In the genomic region with DNA sequence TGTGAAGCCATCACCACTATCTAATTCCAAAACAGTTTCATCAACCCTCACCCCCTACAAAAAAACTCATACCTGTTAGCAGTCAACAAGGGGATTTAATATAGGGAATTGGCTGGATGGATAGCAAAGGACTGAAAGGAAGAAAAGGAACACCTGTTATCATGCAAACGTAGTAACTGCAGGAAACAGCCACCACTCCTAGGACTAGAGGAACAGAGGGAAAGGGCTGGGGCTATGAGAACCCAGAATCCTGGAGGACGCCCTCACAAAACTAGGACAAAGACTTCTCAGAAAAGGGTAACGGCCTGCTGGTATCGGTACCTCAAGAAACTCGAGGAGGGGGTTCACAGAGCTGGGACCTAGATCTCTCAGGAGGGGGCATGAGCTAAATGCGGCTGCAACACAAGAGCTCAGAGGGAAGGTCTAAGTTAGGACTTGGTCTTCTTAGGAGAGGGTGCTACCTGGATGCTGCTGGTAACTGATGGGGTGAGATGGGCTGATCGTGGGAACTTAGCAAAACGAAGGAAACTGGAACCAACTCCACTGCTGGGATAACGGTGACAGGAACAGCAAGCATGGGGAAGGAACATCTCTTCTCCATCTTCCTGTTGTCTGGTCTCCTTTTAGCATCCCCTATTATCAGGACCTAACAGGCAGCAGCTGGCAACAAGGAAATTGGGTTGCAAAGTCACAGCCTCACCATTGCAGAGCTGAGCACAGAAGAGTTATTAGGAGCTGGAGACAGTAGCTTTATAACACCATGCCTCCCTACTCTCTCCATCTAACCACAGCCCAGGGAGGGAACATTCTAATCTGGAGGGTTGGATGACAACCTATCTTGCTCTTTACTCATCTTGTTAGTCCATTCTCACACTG, we compare ENCODE assay signal across 22 cellular contexts.
DNase-seq lines count a peak whose midpoint lies in the region; ATAC-seq, FAIRE-seq and TF ChIP-seq lines count a peak whose summit lies in the region.
"Had no signal": no experiment of that assay in that cellular context is flagged by ENCODE, and none has a peak within 500 bp of the region (broad histone marks: within the 10 kb centered on the region; RNA-seq: fewer than 3 reads in every experiment).

No MANE protein-coding gene starts in this region.

- H3K36me3 Mint-ChIP-seq in activated CD4-positive, alpha-beta T cell treated with anti-CD3 and anti-CD28 coated beads, Interleukin-2, amount 10 ng/mL, durations not matched to agents 24 days and 14 days (ENCODE audit: low read depth), result no peaks in the 10 kb centered on the region
- H3K36me3 Mint-ChIP-seq in activated CD4-positive, alpha-beta T cell treated with anti-CD3 and anti-CD28 coated beads, Interleukin-2, amount 10 ng/mL, durations not matched to agents 7 days and 5 days (ENCODE audit: low read depth), result no peaks in the 10 kb centered on the region
- H3K36me3 Mint-ChIP-seq in WTC11, result peaks cover 2% of the 10 kb centered on the region

- peak; percentile 45 for DNase-seq in activated CD4-positive, alpha-beta T cell treated with anti-CD3 and anti-CD28 coated beads, Interleukin-2, amount 10 ng/mL, durations not matched to agents 24 days and 14 days
- DNase-seq in activated CD4-positive, alpha-beta T cell treated with anti-CD3 and anti-CD28 coated beads, Interleukin-2, amount 10 ng/mL, durations not matched to agents 7 days and 5 days, result no peak
- DNase-seq in H7 (peak; percentile 8), WTC11 (ENCODE audit: low spot score) (no peak), urothelium cell line (ENCODE audit: low spot score) (no peak), dedifferentiated amniotic fluid mesenchymal stem cell (ENCODE audit: extremely low spot score) (no peak), small intestine (no peak)
- DNase-seq: 8988T, ACHN, Calu3, HCEC 1CT, MG63, NCI-H1105 treated with DMSO at 0.1 percent for 48 hours, NCI-H146, NCI-H1930, NCI-H2107, NCI-H446 treated with DMSO at 0.1 percent for 48 hours, NCI-H526, NCI-H82, RPMI8226, SHP77 had no signal

- H3K27ac Mint-ChIP-seq in activated CD4-positive, alpha-beta T cell treated with anti-CD3 and anti-CD28 coated beads, Interleukin-2, amount 10 ng/mL, durations not matched to agents 24 days and 14 days, result no peak overlapping the region
- no peak overlapping the region for H3K27ac Mint-ChIP-seq in activated CD4-positive, alpha-beta T cell treated with anti-CD3 and anti-CD28 coated beads, Interleukin-2, amount 10 ng/mL, durations not matched to agents 7 days and 5 days
- 0 out of 2 replicates have a peak overlapping the region, but pooled peaks have one; percentile 5 for H3K27ac Mint-ChIP-seq in WTC11

- POLR2A ChIA-PET in activated CD4-positive, alpha-beta T cell treated with anti-CD3 and anti-CD28 coated beads, Interleukin-2, amount 10 ng/mL, durations not matched to agents 7 days and 5 days (lab: Charles Lee), result no interaction called here
- POLR2A ChIA-PET in WTC11 (lab: Charles Lee), result interaction anchor here (1.0 to 1.4 kb wide), 2 partner anchors 11 to 17 kb away, joined by 3 read pairs; no protein-coding TSS in a partner anchor

- no peak overlapping the region for H3K27ac ChIP-seq in small intestine (ENCODE audit: low read depth in 1 of 2, low read length in 1 of 2)

- H3K4me3 Mint-ChIP-seq in activated CD4-positive, alpha-beta T cell treated with anti-CD3 and anti-CD28 coated beads, Interleukin-2, amount 10 ng/mL, durations not matched to agents 24 days and 14 days, result no peak overlapping the region
- no peak overlapping the region for H3K4me3 Mint-ChIP-seq in activated CD4-positive, alpha-beta T cell treated with anti-CD3 and anti-CD28 coated beads, Interleukin-2, amount 10 ng/mL, durations not matched to agents 7 days and 5 days
- no peak overlapping the region for H3K4me3 Mint-ChIP-seq in WTC11

- H3K36me3 ChIP-seq in H7 (replicated peaks; ENCODE audit: control insufficient read depth, insufficient read depth, low read length) (no peaks in the 10 kb centered on the region), small intestine (ENCODE audit: control insufficient read depth in 2 of 2, insufficient read depth in 2 of 2, low read length in 2 of 2) (no peaks in the 10 kb centered on the region)
- H3K36me3 ChIP-seq: MG63 had no signal

- H3K9me3 Mint-ChIP-seq in activated CD4-positive, alpha-beta T cell treated with anti-CD3 and anti-CD28 coated beads, Interleukin-2, amount 10 ng/mL, durations not matched to agents 24 days and 14 days, result peaks cover under 1% of the 10 kb centered on the region
- H3K9me3 Mint-ChIP-seq in activated CD4-positive, alpha-beta T cell treated with anti-CD3 and anti-CD28 coated beads, Interleukin-2, amount 10 ng/mL, durations not matched to agents 7 days and 5 days, result no peaks in the 10 kb centered on the region
- peaks cover 14% of the 10 kb centered on the region for H3K9me3 Mint-ChIP-seq in WTC11

- CTCF ChIA-PET in activated CD4-positive, alpha-beta T cell treated with anti-CD3 and anti-CD28 coated beads, Interleukin-2, amount 10 ng/mL, durations not matched to agents 7 days and 5 days (lab: Charles Lee), result interaction anchor here (1.0 kb wide), 2 partner anchors 13 to 16 kb away, joined by 3 read pairs; no protein-coding TSS in a partner anchor
- CTCF ChIA-PET in WTC11 (lab: Charles Lee), result no interaction called here

- WGBS in small intestine, 3 donors, result 86 to 92% (median 87%) methylated on average over 9 of the region's 9 CpGs

- peak; percentile 85 for ATAC-seq in WTC11

- no peaks in the 10 kb centered on the region for H3K27me3 ChIP-seq in H7 (ENCODE audit: control insufficient read depth, insufficient read depth, low read length)
- H3K27me3 ChIP-seq in small intestine (ENCODE audit: control insufficient read depth in 2 of 2, insufficient read depth in 2 of 2, low read length in 2 of 2), result no peaks in the 10 kb centered on the region
- H3K27me3 ChIP-seq: MG63 had no signal

- no peaks in the 10 kb centered on the region for H3K4me1 ChIP-seq in small intestine (ENCODE audit: control insufficient read depth in 2 of 2, insufficient read depth in 1 of 2, low read depth in 1 of 2, low read length in 1 of 2)

- no peaks in the 10 kb centered on the region for H3K4me1 Mint-ChIP-seq in activated CD4-positive, alpha-beta T cell treated with anti-CD3 and anti-CD28 coated beads, Interleukin-2, amount 10 ng/mL, durations not matched to agents 24 days and 14 days
- H3K4me1 Mint-ChIP-seq in activated CD4-positive, alpha-beta T cell treated with anti-CD3 and anti-CD28 coated beads, Interleukin-2, amount 10 ng/mL, durations not matched to agents 7 days and 5 days, result no peaks in the 10 kb centered on the region
- peaks cover 18% of the 10 kb centered on the region for H3K4me1 Mint-ChIP-seq in WTC11

- no peak for TF ChIP-seq CTCF in WTC11 (IDR thresholded peaks at IDR 0.05)

- peak; percentile 13 for FAIRE-seq in urothelium cell line (lab: Jason Lieb, UNC)
- FAIRE-seq in small intestine (lab: Jason Lieb, UNC), result no peak
- FAIRE-seq: GM19239 had no signal

- H3K9me3 ChIP-seq in small intestine (ENCODE audit: control insufficient read depth, low read depth), result no peaks in the 10 kb centered on the region

- H3K27me3 Mint-ChIP-seq in activated CD4-positive, alpha-beta T cell treated with anti-CD3 and anti-CD28 coated beads, Interleukin-2, amount 10 ng/mL, durations not matched to agents 24 days and 14 days, result peaks cover 21% of the 10 kb centered on the region
- H3K27me3 Mint-ChIP-seq in activated CD4-positive, alpha-beta T cell treated with anti-CD3 and anti-CD28 coated beads, Interleukin-2, amount 10 ng/mL, durations not matched to agents 7 days and 5 days, result peaks cover 12% of the 10 kb centered on the region
- H3K27me3 Mint-ChIP-seq in WTC11 (ENCODE audit: low read depth), result peaks cover 2% of the 10 kb centered on the region; the same call in 1 of the 2 replicates

- H3K4me3 ChIP-seq in H7 (ENCODE audit: insufficient read depth, low read depth, low read length) (no peak overlapping the region), small intestine (ENCODE audit: low read depth in 1 of 2, low read length in 2 of 2) (no peak overlapping the region)
- H3K4me3 ChIP-seq: MG63 had no signal

- intact Hi-C loops in activated CD4-positive, alpha-beta T cell treated with anti-CD3 and anti-CD28 coated beads, Interleukin-2, amount 10 ng/mL, durations not matched to agents 24 days and 14 days (cut with micrococcal nuclease), result no loop called here

TF ChIP-seq in WTC11, 78 proteins besides CTCF, POLR2A, EP300 and RAD21 (continues in another document):
- TF ChIP-seq ZNF671 (CRISPR knock-in tag; IDR thresholded peaks at IDR 0.05) (no peak), PREB (CRISPR knock-in tag; IDR thresholded peaks at IDR 0.05; ENCODE audit: borderline replicate concordance) (no peak), ZNF263 (CRISPR knock-in tag; IDR thresholded peaks at IDR 0.05; ENCODE audit: low read depth) (no peak), TP53 (CRISPR knock-in tag; IDR thresholded peaks at IDR 0.05) (no peak)
- TF ChIP-seq, protein P1, sequence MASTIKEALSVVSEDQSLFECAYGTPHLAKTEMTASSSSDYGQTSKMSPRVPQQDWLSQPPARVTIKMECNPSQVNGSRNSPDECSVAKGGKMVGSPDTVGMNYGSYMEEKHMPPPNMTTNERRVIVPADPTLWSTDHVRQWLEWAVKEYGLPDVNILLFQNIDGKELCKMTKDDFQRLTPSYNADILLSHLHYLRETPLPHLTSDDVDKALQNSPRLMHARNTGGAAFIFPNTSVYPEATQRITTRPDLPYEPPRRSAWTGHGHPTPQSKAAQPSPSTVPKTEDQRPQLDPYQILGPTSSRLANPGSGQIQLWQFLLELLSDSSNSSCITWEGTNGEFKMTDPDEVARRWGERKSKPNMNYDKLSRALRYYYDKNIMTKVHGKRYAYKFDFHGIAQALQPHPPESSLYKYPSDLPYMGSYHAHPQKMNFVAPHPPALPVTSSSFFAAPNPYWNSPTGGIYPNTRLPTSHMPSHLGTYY (CRISPR knock-in tag; IDR thresholded peaks at IDR 0.05), result no peak

Comparison
In these comparisons a context has a peak if more than half of its experiments do, and no peak if none do; other contexts are left out.
1. DNase-seq: peak in activated CD4-positive, alpha-beta T cell treated with anti-CD3 and anti-CD28 coated beads, Interleukin-2, amount 10 ng/mL, durations not matched to agents 24 days and 14 days (single experiment) and H7 (single experiment); none in activated CD4-positive, alpha-beta T cell treated with anti-CD3 and anti-CD28 coated beads, Interleukin-2, amount 10 ng/mL, durations not matched to agents 7 days and 5 days (single experiment), WTC11 (single experiment), urothelium cell line (single experiment), dedifferentiated amniotic fluid mesenchymal stem cell (single experiment) and small intestine (single experiment).